Comparison of ENCODE assay signal across 28 cellular contexts in genomic region chr6:154842828-154843227, GRCh38.
A peak's percentile ranks its signal among the peaks of the same experiment; 100 is the strongest.
DNase-seq lines count a peak whose midpoint lies in the region; ATAC-seq, FAIRE-seq and TF ChIP-seq lines count a peak whose summit lies in the region.
"Had no signal": no experiment of that assay in that cellular context is flagged by ENCODE, and none has a peak within 500 bp of the region (broad histone marks: within the 10 kb centered on the region; RNA-seq: fewer than 3 reads in every experiment).

No MANE protein-coding gene starts in this region.

- no peak for ATAC-seq in PC-3
- ATAC-seq: GM23338; HepG2; mucosa of descending colon; natural killer cell treated with Interleukin-12 subunit alpha and Interleukin-12 subunit beta and Interleukin-15 and Interleukin-18, amount 100 ng/mL, for 72 hours had no signal

- POLR2A ChIA-PET in endothelial cell of umbilical vein (lab: Charles Lee): interaction anchor here (0.9 to 1.2 kb wide), 2 partner anchors 109 to 328 kb away, joined by 3 read pairs; no protein-coding TSS in a partner anchor
- POLR2A ChIA-PET in CD4-positive, alpha-beta memory T cell (lab: Charles Lee; ENCODE audit: partially characterized antibody): no interaction called here
- POLR2A ChIA-PET in PC-3 (lab: Charles Lee; ENCODE audit: unreplicated experiment): no interaction called here

- H4K20me1 ChIP-seq in endothelial cell of umbilical vein (replicated peaks; ENCODE audit: control insufficient read depth, extremely low read depth, insufficient read depth, low read length): peaks cover 4% of the 10 kb centered on the region
- no peaks in the 10 kb centered on the region for H4K20me1 ChIP-seq in PC-3 (ENCODE audit: low read length)

- dilution Hi-C loops in endothelial cell of umbilical vein (cut with MboI; ENCODE audit: extremely low pct_ligation_motif_present, low sequenced_read_pairs): no loop called here

- no peaks in the 10 kb centered on the region for H3K9me3 Mint-ChIP-seq in CD4-positive, alpha-beta memory T cell
- H3K9me3 Mint-ChIP-seq: activated naive CD4-positive, alpha-beta T cell treated with anti-CD3 and anti-CD28 coated beads, Interleukin-2, amount 50 U/mL, for 24 hours; activated T-helper 2 cell treated with anti-CD3 and anti-CD28 coated beads, Interferon-gamma antibody, Interleukin-2, Interleukin-4, amounts not matched to agents 10 μg/mL and 5 μg/mL and 100 μg/mL, durations not matched to agents 14 hours and 24 hours and 36 hours; CD14-positive monocyte; GM23338; natural killer cell treated with Interleukin-12 subunit alpha and Interleukin-12 subunit beta and Interleukin-15 and Interleukin-18, amount 100 ng/mL, for 72 hours had no signal

- DNase-seq in BE2C (peak; percentile 27), NCI-H69 (lab: John Stamatoyannopoulos, UW) (peak; percentile 7), endothelial cell of umbilical vein (ENCODE audit: low read depth, low spot score) (peak; percentile 76), DMS153 (lab: John Stamatoyannopoulos, UW) (no peak), PC-3 (no peak)
- DNase-seq in CD4-positive, alpha-beta memory T cell: no peak
- DNase-seq: activated CD4-positive, alpha-beta T cell treated with anti-CD3 and anti-CD28 coated beads for 4 hours; activated CD8-positive, alpha-beta memory T cell treated with anti-CD3 and anti-CD28 coated beads for 24 hours; activated T-cell treated with anti-CD3 and anti-CD28 coated beads for 4 hours; Calu3; effector CD8-positive, alpha-beta T cell; mucosa of descending colon; NCI-H2081; NK-92 treated with Interleukin-12 subunit alpha and Interleukin-12 subunit beta, amount 100 ng/mL, for 24 hours; occipital lobe; stimulated activated CD4-positive, alpha-beta T cell treated with anti-CD3 and anti-CD28 coated beads, Interleukin-15, amount 100 ng/mL, for 24 hours; stimulated activated CD4-positive, alpha-beta T cell treated with anti-CD3 and anti-CD28 coated beads, Interleukin-4, amount 100 ng/mL, for 4 hours; WERI-Rb-1 had no signal

- peaks cover 20% of the 10 kb centered on the region for H3K4me1 ChIP-seq in BE2C
- peaks cover 24% of the 10 kb centered on the region for H3K4me1 ChIP-seq in endothelial cell of umbilical vein (ENCODE audit: control insufficient read depth, extremely low read depth, insufficient read depth, low read length)
- H3K4me1 ChIP-seq in CD4-positive, alpha-beta memory T cell (ENCODE audit: insufficient read depth, low read length): no peaks in the 10 kb centered on the region
- H3K4me1 ChIP-seq in PC-3 (ENCODE audit: insufficient read depth, low read length): no peaks in the 10 kb centered on the region
- H3K4me1 ChIP-seq: breast epithelium had no signal

- H3F3A ChIP-seq in PC-3 (ENCODE audit: low read length, unreplicated experiment): no peaks in the 10 kb centered on the region

- peaks cover 13 to 18% of the 10 kb centered on the region in 2 donors for H3K36me3 Mint-ChIP-seq in CD4-positive, alpha-beta memory T cell

- H3K36me3 ChIP-seq in BE2C (peaks cover 6% of the 10 kb centered on the region; the same call in 1 of the 2 replicates), endothelial cell of umbilical vein (ENCODE audit: control insufficient read depth in 2 of 2, extremely low read depth in 1 of 2, insufficient read depth in 2 of 2, low read length in 2 of 2) (no peaks in the 10 kb centered on the region), PC-3 (ENCODE audit: low read depth, low read length) (0 out of 2 replicates have a peak, but pooled peaks cover 2% of the 10 kb centered on the region)
- H3K36me3 ChIP-seq in CD4-positive, alpha-beta memory T cell (ENCODE audit: insufficient read depth, low read length): no peaks in the 10 kb centered on the region
- H3K36me3 ChIP-seq: breast epithelium had no signal

- CTCF ChIA-PET in endothelial cell of umbilical vein (lab: Charles Lee) (interaction anchor here (0.8 to 1.8 kb wide), 9 partner anchors 9 to 169 kb away, joined by 3 to 9 read pairs (median 4); no protein-coding TSS in a partner anchor), PC-3 (lab: Charles Lee) (no interaction called here)
- CTCF ChIA-PET in CD4-positive, alpha-beta memory T cell (lab: Charles Lee; ENCODE audit: partially characterized antibody): no interaction called here

- BruUV-seq in endothelial cell of umbilical vein (replicated peaks; lab: Mats Ljungman, UMichigan): no TSS peak
- no TSS peak for BruUV-seq in PC-3 (replicated peaks; lab: Mats Ljungman, UMichigan)

- no peak overlapping the region for H3K27ac Mint-ChIP-seq in CD4-positive, alpha-beta memory T cell
- H3K27ac Mint-ChIP-seq: activated naive CD4-positive, alpha-beta T cell treated with anti-CD3 and anti-CD28 coated beads, Interleukin-2, amount 50 U/mL, for 24 hours; activated T-helper 2 cell treated with anti-CD3 and anti-CD28 coated beads, Interferon-gamma antibody, Interleukin-2, Interleukin-4, amounts not matched to agents 10 μg/mL and 5 μg/mL and 100 μg/mL, durations not matched to agents 14 hours and 24 hours and 36 hours; CD14-positive monocyte; GM23338 had no signal

- TF ChIP-seq POLR2A in endothelial cell of umbilical vein (IDR thresholded peaks at IDR 0.05; ENCODE audit: low read depth, low read length): no peak

- H3K27me3 ChIP-seq in BE2C (no peaks in the 10 kb centered on the region), endothelial cell of umbilical vein (ENCODE audit: control insufficient read depth in 2 of 2, insufficient read depth in 2 of 2, low read length in 2 of 2) (no peaks in the 10 kb centered on the region), PC-3 (ENCODE audit: low read length) (no peaks in the 10 kb centered on the region)
- no peaks in the 10 kb centered on the region for H3K27me3 ChIP-seq in CD4-positive, alpha-beta memory T cell (ENCODE audit: insufficient read depth, low read length)
- H3K27me3 ChIP-seq: breast epithelium, tibial nerve had no signal

- no peak for TF ChIP-seq CTCF in BE2C (IDR thresholded peaks at IDR 0.05; ENCODE audit: low read depth, low read length)
- no peak for TF ChIP-seq CTCF in endothelial cell of umbilical vein (IDR thresholded peaks at IDR 0.05; ENCODE audit: extremely low read depth in 1 of 2, insufficient read depth in 1 of 2, low read depth in 1 of 2, low read length in 2 of 2)
- no peak for TF ChIP-seq CTCF in PC-3 (conservative IDR thresholded peaks at IDR 0.05; ENCODE audit: low read depth, low read length)

- H3K27me3 Mint-ChIP-seq in CD4-positive, alpha-beta memory T cell: no peaks in the 10 kb centered on the region
- H3K27me3 Mint-ChIP-seq: activated naive CD4-positive, alpha-beta T cell treated with anti-CD3 and anti-CD28 coated beads, Interleukin-2, amount 50 U/mL, for 24 hours; natural killer cell treated with Interleukin-12 subunit alpha and Interleukin-12 subunit beta and Interleukin-15 and Interleukin-18, amount 100 ng/mL, for 72 hours had no signal

- H3K79me2 ChIP-seq in endothelial cell of umbilical vein (ENCODE audit: control insufficient read depth, insufficient read depth, low read length): peaks cover 48% of the 10 kb centered on the region
- peaks cover 79% of the 10 kb centered on the region for H3K79me2 ChIP-seq in PC-3 (ENCODE audit: low read length)

- intact Hi-C loops in endothelial cell of umbilical vein (cut with micrococcal nuclease) (loop anchor here (1.0 kb wide), 1 partner anchor 111 kb away; no protein-coding TSS in a partner anchor), PC-3 (cut with micrococcal nuclease) (no loop called here)
- intact Hi-C loops in CD4-positive, alpha-beta memory T cell (cut with micrococcal nuclease): no loop called here

- H2AFZ ChIP-seq in endothelial cell of umbilical vein (ENCODE audit: low read depth, low read length) (no peak overlapping the region), PC-3 (ENCODE audit: low read length) (no peak overlapping the region)
- H2AFZ ChIP-seq: GM23338 had no signal

- H3K9ac ChIP-seq in endothelial cell of umbilical vein (replicated peaks; ENCODE audit: extremely low read depth, insufficient read depth, low read length): no peak overlapping the region
- H3K9ac ChIP-seq in PC-3 (ENCODE audit: low read length): no peak overlapping the region

- FAIRE-seq in A204.1 (lab: Jason Lieb, UNC): peak; percentile 46
- FAIRE-seq in endothelial cell of umbilical vein (lab: Jason Lieb, UNC): peak; percentile 68
- FAIRE-seq: HepG2 had no signal

- H3K9me3 ChIP-seq in BE2C (no peaks in the 10 kb centered on the region), endothelial cell of umbilical vein (replicated peaks; ENCODE audit: control insufficient read depth, insufficient read depth, low read length) (no peaks in the 10 kb centered on the region), PC-3 (ENCODE audit: low read length) (no peaks in the 10 kb centered on the region)
- H3K9me3 ChIP-seq in CD4-positive, alpha-beta memory T cell (ENCODE audit: control insufficient read depth in 1 of 2, low read length in 2 of 2): no peaks in the 10 kb centered on the region
- H3K9me3 ChIP-seq: breast epithelium, mucosa of descending colon, tibial nerve had no signal

- H3K4me1 Mint-ChIP-seq in CD4-positive, alpha-beta memory T cell: peaks cover 18 to 50% (median 27%) of the 10 kb centered on the region in 4 donors

- no peak overlapping the region for H3K4me3 Mint-ChIP-seq in CD4-positive, alpha-beta memory T cell
- H3K4me3 Mint-ChIP-seq: activated naive CD4-positive, alpha-beta T cell treated with anti-CD3 and anti-CD28 coated beads, Interleukin-2, amount 50 U/mL, for 24 hours; CD14-positive monocyte; GM23338; natural killer cell treated with Interleukin-12 subunit alpha and Interleukin-12 subunit beta and Interleukin-15 and Interleukin-18, amount 100 ng/mL, for 72 hours had no signal

- no peak overlapping the region for H3K27ac ChIP-seq in endothelial cell of umbilical vein (ENCODE audit: insufficient read depth, low read depth, low read length)
- H3K27ac ChIP-seq in CD4-positive, alpha-beta memory T cell (ENCODE audit: low read depth, low read length): no peak overlapping the region
- H3K27ac ChIP-seq in PC-3 (ENCODE audit: low read length): no peak overlapping the region
- H3K27ac ChIP-seq: breast epithelium, tibial nerve, WERI-Rb-1 had no signal

- H3K4me2 ChIP-seq in endothelial cell of umbilical vein (ENCODE audit: insufficient read depth, low read length) (peak overlapping the region; percentile 74), PC-3 (ENCODE audit: low read length) (no peak overlapping the region)
- H3K4me2 ChIP-seq: GM23338 had no signal

- no peak overlapping the region for H3K4me3 ChIP-seq in BE2C (ENCODE audit: low read depth, low read length)
- H3K4me3 ChIP-seq in endothelial cell of umbilical vein (replicated peaks in 1 of 3; ENCODE audit: insufficient read depth in 1 of 3, low read depth in 1 of 3, low read length in 3 of 3): no peak overlapping the region
- H3K4me3 ChIP-seq in CD4-positive, alpha-beta memory T cell (ENCODE audit: low read length in 2 of 2): no peak overlapping the region
- H3K4me3 ChIP-seq in PC-3 (ENCODE audit: low read length): no peak overlapping the region
- H3K4me3 ChIP-seq: breast epithelium, GM23338, lung, mucosa of descending colon, tibial nerve had no signal

- no peaks in the 10 kb centered on the region for H3K9me1 ChIP-seq in endothelial cell of umbilical vein (replicated peaks; ENCODE audit: control insufficient read depth, extremely low read depth, insufficient read depth, low read length)

- no peaks in the 10 kb centered on the region for H3K9me2 ChIP-seq in PC-3 (replicated peaks; ENCODE audit: low read length)

TF ChIP-seq in endothelial cell of umbilical vein, 7 proteins besides CTCF, POLR2A, EP300 and RAD21 (continues in another document):
- peak; percentile 14 for TF ChIP-seq GATA2 (IDR thresholded peaks at IDR 0.05; ENCODE audit: insufficient read depth, insufficient read length, low read depth, low read length)

Comparison
In these comparisons a context has a peak if more than half of its experiments do, and no peak if none do; other contexts are left out.
1. DNase-seq: peak in BE2C (single experiment), NCI-H69 (single experiment) and endothelial cell of umbilical vein (single experiment); none in CD4-positive, alpha-beta memory T cell (0 of 5), DMS153 (single experiment) and PC-3 (single experiment).